9 cellular contexts compared by ENCODE assay signal in genomic region chr4:139099366-139099982, GRCh38.
A peak's percentile ranks its signal among the peaks of the same experiment; 100 is the strongest.
DNase-seq lines count a peak whose midpoint lies in the region; ATAC-seq, FAIRE-seq and TF ChIP-seq lines count a peak whose summit lies in the region.
"Had no signal": no experiment of that assay in that cellular context is flagged by ENCODE, and none has a peak within 500 bp of the region (broad histone marks: within the 10 kb centered on the region; RNA-seq: fewer than 3 reads in every experiment).

No MANE protein-coding gene starts in this region.

- H3K4me2 ChIP-seq in OCI-LY3 (ENCODE audit: low read length) (no peak overlapping the region), neural cell (ENCODE audit: low read length) (no peak overlapping the region)

- DNase-seq in D721Med (ENCODE audit: insufficient read length, low spot score), result no peak
- peak; percentile 43 for DNase-seq in KG1 (lab: John Stamatoyannopoulos, UW)
- DNase-seq in activated T-cell treated with anti-CD3 and anti-CD28 coated beads for 48 hours (ENCODE audit: low read depth), result peak; percentile 52
- peak; percentile 71 for DNase-seq in fibroblast of gingiva (ENCODE audit: low read depth)
- peak; percentile 71 for DNase-seq in stromal cell of bone marrow (ENCODE audit: low read depth)

- no peak overlapping the region for H3K4me3 ChIP-seq in OCI-LY3 (ENCODE audit: low read length)
- H3K4me3 ChIP-seq in neural cell (ENCODE audit: low read length), result no peak overlapping the region

- H3K9me3 ChIP-seq in OCI-LY3 (ENCODE audit: insufficient read depth, low read length), result no peaks in the 10 kb centered on the region
- H3K9me3 ChIP-seq in neural cell (ENCODE audit: low read length), result no peaks in the 10 kb centered on the region

- TF ChIP-seq EP300 in neural cell (conservative IDR thresholded peaks at IDR 0.05; ENCODE audit: poor library complexity, severe bottlenecking), result no peak

- no peaks in the 10 kb centered on the region for H3K79me2 ChIP-seq in OCI-LY3 (ENCODE audit: low read length)
- no peaks in the 10 kb centered on the region for H3K79me2 ChIP-seq in neural cell (replicated peaks; ENCODE audit: insufficient read depth, low read length)

- no peaks in the 10 kb centered on the region for H3K4me1 ChIP-seq in OCI-LY3 (ENCODE audit: low read length)

- H4K20me1 ChIP-seq in OCI-LY3 (ENCODE audit: insufficient read depth, low read length), result no peaks in the 10 kb centered on the region
- no peaks in the 10 kb centered on the region for H4K20me1 ChIP-seq in neural cell (ENCODE audit: insufficient read depth)

- H3K9ac ChIP-seq in OCI-LY3 (ENCODE audit: low read length), result no peak overlapping the region
- H3K9ac ChIP-seq in neural cell (ENCODE audit: low read length), result no peak overlapping the region

- peak; percentile 96 for FAIRE-seq in D721Med (lab: Jason Lieb, UNC)
- FAIRE-seq: colon had no signal

- peak; percentile 84 for TF ChIP-seq RAD21 in neural cell (conservative IDR thresholded peaks at IDR 0.05)

- H3K27ac ChIP-seq in OCI-LY3 (ENCODE audit: low read length) (no peak overlapping the region), neural cell (ENCODE audit: low read length) (no peak overlapping the region)

- no peaks in the 10 kb centered on the region for H3F3A ChIP-seq in neural cell (ENCODE audit: insufficient read depth, low read length, poor library complexity, severe bottlenecking)

- no peaks in the 10 kb centered on the region for H3K36me3 ChIP-seq in OCI-LY3 (replicated peaks; ENCODE audit: low read depth, low read length)
- no peaks in the 10 kb centered on the region for H3K36me3 ChIP-seq in neural cell (ENCODE audit: insufficient read depth, low read length)

- ATAC-seq in GM21367 (IDR thresholded peaks at IDR 0.05; ENCODE audit: unreplicated experiment), result peak; percentile 81

- H3K27me3 ChIP-seq in OCI-LY3 (ENCODE audit: low read depth, low read length), result no peaks in the 10 kb centered on the region
- H3K27me3 ChIP-seq in neural cell (ENCODE audit: insufficient read depth, low read depth, low read length), result no peaks in the 10 kb centered on the region

- no peak overlapping the region for H2AFZ ChIP-seq in OCI-LY3 (ENCODE audit: low read depth, low read length)
- no peak overlapping the region for H2AFZ ChIP-seq in neural cell (ENCODE audit: low read depth, low read length)

- TF ChIP-seq CTCF in D721Med (IDR thresholded peaks at IDR 0.05; ENCODE audit: insufficient read depth, missing control alignments) (peak; percentile 90), OCI-LY3 (IDR thresholded peaks at IDR 0.05; ENCODE audit: low read depth, low read length) (peak; percentile 99), neural cell (IDR thresholded peaks at IDR 0.05; ENCODE audit: poor library complexity, severe bottlenecking) (peak; percentile 86)

- no peaks in the 10 kb centered on the region for H3K9me2 ChIP-seq in neural cell (ENCODE audit: insufficient read depth, low read length)

TF ChIP-seq in neural cell, 6 proteins besides CTCF, POLR2A, EP300 and RAD21:
- TF ChIP-seq REST (IDR thresholded peaks at IDR 0.05; ENCODE audit: borderline replicate concordance) (no peak), SMC3 (conservative IDR thresholded peaks at IDR 0.05; ENCODE audit: poor library complexity) (peak; percentile 87)
